In genomic region chrX:55815546-55815945, GRCh38 we compare ENCODE assay signal across 34 cellular contexts.
"Had no signal": no experiment of that assay in that cellular context is flagged by ENCODE, and none has a peak within 500 bp of the region (broad histone marks: within the 10 kb centered on the region; RNA-seq: fewer than 3 reads in every experiment).

No MANE protein-coding gene starts in this region.

- H3K9me3 ChIP-seq: ascending aorta, colonic mucosa, gastrocnemius medialis, heart left ventricle had no signal

- ATAC-seq: activated naive CD4-positive, alpha-beta T cell treated with anti-CD3 and anti-CD28 coated beads, Interleukin-2, amount 50 U/mL, for 72 hours; activated T-cell treated with anti-CD3 and anti-CD28 coated beads, Interleukin-2, amount 50 U/mL, for 72 hours; foreskin keratinocyte; gastrocnemius medialis; heart left ventricle; WTC11 had no signal

- H3K4me3 ChIP-seq: ascending aorta, breast epithelium, cardiac muscle cell, colonic mucosa, dorsolateral prefrontal cortex, esophagus muscularis mucosa, gastrocnemius medialis, heart left ventricle had no signal

- H3K4me3 Mint-ChIP-seq: activated CD4-positive, alpha-beta memory T cell treated with anti-CD3 and anti-CD28 coated beads, Interleukin-2, amount 10 ng/mL, durations not matched to agents 7 days and 5 days; activated CD4-positive, alpha-beta T cell treated with anti-CD3 and anti-CD28 coated beads, Interleukin-2, amount 10 ng/mL, durations not matched to agents 7 days and 5 days; activated naive CD4-positive, alpha-beta T cell treated with anti-CD3 and anti-CD28 coated beads, Interleukin-2, amount 10 ng/mL, durations not matched to agents 7 days and 5 days; activated naive CD8-positive, alpha-beta T cell treated with anti-CD3 and anti-CD28 coated beads, Interleukin-2, amount 10 ng/mL, durations not matched to agents 7 days and 5 days; activated T-cell treated with anti-CD3 and anti-CD28 coated beads, Interleukin-2, amount 50 U/mL, for 24 hours; activated T-cell treated with anti-CD3 and anti-CD28 coated beads, Interleukin-2, amount 50 U/mL, for 72 hours; brain; dendritic cell treated with granulocyte-macrophage colony-stimulating factor and Interleukin-4, amounts not matched to agents 40 ng/mL and 50 ng/mL, for 4 days; endodermal cell; WTC11 had no signal

- H3K36me3 ChIP-seq: ascending aorta, breast epithelium, cardiac muscle cell, colonic mucosa, esophagus muscularis mucosa, gastrocnemius medialis, heart left ventricle had no signal

- H3K4me1 ChIP-seq: ascending aorta, breast epithelium, colonic mucosa, esophagus muscularis mucosa, foreskin keratinocyte, gastrocnemius medialis, heart left ventricle had no signal

- H3K36me3 Mint-ChIP-seq: activated naive CD4-positive, alpha-beta T cell treated with anti-CD3 and anti-CD28 coated beads, Interleukin-2, amount 10 ng/mL, durations not matched to agents 7 days and 5 days; activated naive CD4-positive, alpha-beta T cell treated with anti-CD3 and anti-CD28 coated beads, Interleukin-2, amount 50 U/mL, for 72 hours; activated naive CD8-positive, alpha-beta T cell treated with anti-CD3 and anti-CD28 coated beads, Interleukin-2, amount 10 ng/mL, durations not matched to agents 7 days and 5 days; brain had no signal

- DNase-seq: activated CD4-positive, alpha-beta memory T cell treated with anti-CD3 and anti-CD28 coated beads, Interleukin-2, amount 10 ng/mL, durations not matched to agents 7 days and 5 days; activated CD4-positive, alpha-beta T cell treated with anti-CD3 and anti-CD28 coated beads for 1 hour; activated CD4-positive, alpha-beta T cell treated with anti-CD3 and anti-CD28 coated beads for 4 hours; activated CD4-positive, alpha-beta T cell treated with anti-CD3 and anti-CD28 coated beads, Interleukin-2, amount 10 ng/mL, durations not matched to agents 7 days and 5 days; activated CD4-positive, alpha-beta T cell treated with anti-CD3 and anti-CD28 coated beads, Interleukin-2, amount 50 U/mL, for 4 hours; activated CD8-positive, alpha-beta memory T cell treated with anti-CD3 and anti-CD28 coated beads, Interleukin-2, amount 50 U/mL, for 48 hours; activated gamma-delta T cell; activated naive CD4-positive, alpha-beta T cell; activated naive CD4-positive, alpha-beta T cell treated with anti-CD3 and anti-CD28 coated beads, Interleukin-2, amount 10 ng/mL, durations not matched to agents 7 days and 5 days; activated naive CD8-positive, alpha-beta T cell treated with anti-CD3 and anti-CD28 coated beads, Interleukin-2, amount 10 ng/mL, durations not matched to agents 7 days and 5 days; activated T-cell treated with anti-CD3 and anti-CD28 coated beads for 4 hours; activated T-cell treated with anti-CD3 and anti-CD28 coated beads, Interleukin-2, amount 50 U/mL, for 24 hours; activated T-cell treated with anti-CD3 and anti-CD28 coated beads, Interleukin-2, amount 50 U/mL, for 72 hours; central memory CD4-positive, alpha-beta T cell; cerebellar nuclear complex; colonic mucosa; dorsolateral prefrontal cortex; effector memory CD4-positive, alpha-beta T cell; endodermal cell; erythroblast; foreskin keratinocyte; gastrocnemius medialis; glutamatergic neuron; heart left ventricle; T-helper 2 cell had no signal

- H3K27ac ChIP-seq: ascending aorta, breast epithelium, cardiac muscle cell, colonic mucosa, dorsolateral prefrontal cortex, esophagus muscularis mucosa, foreskin keratinocyte, gastrocnemius medialis, heart left ventricle, VCaP had no signal

- H3K27ac Mint-ChIP-seq: activated CD4-positive, alpha-beta memory T cell treated with anti-CD3 and anti-CD28 coated beads, Interleukin-2, amount 10 ng/mL, durations not matched to agents 7 days and 5 days; activated CD4-positive, alpha-beta T cell treated with anti-CD3 and anti-CD28 coated beads, Interleukin-2, amount 10 ng/mL, durations not matched to agents 7 days and 5 days; activated naive CD4-positive, alpha-beta T cell treated with anti-CD3 and anti-CD28 coated beads, Interleukin-2, amount 10 ng/mL, durations not matched to agents 7 days and 5 days; activated naive CD4-positive, alpha-beta T cell treated with anti-CD3 and anti-CD28 coated beads, Interleukin-2, amount 50 U/mL, for 72 hours; activated naive CD8-positive, alpha-beta T cell treated with anti-CD3 and anti-CD28 coated beads, Interleukin-2, amount 10 ng/mL, durations not matched to agents 7 days and 5 days; activated T-cell treated with anti-CD3 and anti-CD28 coated beads, Interleukin-2, amount 50 U/mL, for 24 hours; activated T-cell treated with anti-CD3 and anti-CD28 coated beads, Interleukin-2, amount 50 U/mL, for 72 hours; brain; dendritic cell treated with granulocyte-macrophage colony-stimulating factor and Interleukin-4, amounts not matched to agents 40 ng/mL and 50 ng/mL, for 4 days; endodermal cell; WTC11 had no signal

- H3K4me1 Mint-ChIP-seq: activated CD4-positive, alpha-beta memory T cell treated with anti-CD3 and anti-CD28 coated beads, Interleukin-2, amount 10 ng/mL, durations not matched to agents 7 days and 5 days; activated CD4-positive, alpha-beta T cell treated with anti-CD3 and anti-CD28 coated beads, Interleukin-2, amount 10 ng/mL, durations not matched to agents 7 days and 5 days; activated naive CD4-positive, alpha-beta T cell treated with anti-CD3 and anti-CD28 coated beads, Interleukin-2, amount 10 ng/mL, durations not matched to agents 7 days and 5 days; activated naive CD8-positive, alpha-beta T cell treated with anti-CD3 and anti-CD28 coated beads, Interleukin-2, amount 10 ng/mL, durations not matched to agents 7 days and 5 days; brain had no signal

- H3K27me3 Mint-ChIP-seq: activated CD4-positive, alpha-beta memory T cell treated with anti-CD3 and anti-CD28 coated beads, Interleukin-2, amount 10 ng/mL, durations not matched to agents 7 days and 5 days; activated CD4-positive, alpha-beta T cell treated with anti-CD3 and anti-CD28 coated beads, Interleukin-2, amount 10 ng/mL, durations not matched to agents 7 days and 5 days; activated naive CD4-positive, alpha-beta T cell treated with anti-CD3 and anti-CD28 coated beads, Interleukin-2, amount 10 ng/mL, durations not matched to agents 7 days and 5 days; activated naive CD8-positive, alpha-beta T cell treated with anti-CD3 and anti-CD28 coated beads, Interleukin-2, amount 10 ng/mL, durations not matched to agents 7 days and 5 days; brain; dendritic cell treated with granulocyte-macrophage colony-stimulating factor and Interleukin-4, amounts not matched to agents 40 ng/mL and 50 ng/mL, for 4 days had no signal

- H3K27me3 ChIP-seq: ascending aorta, breast epithelium, cardiac muscle cell, colonic mucosa, foreskin keratinocyte, gastrocnemius medialis, heart left ventricle had no signal

- H3K9me3 Mint-ChIP-seq: activated CD4-positive, alpha-beta memory T cell treated with anti-CD3 and anti-CD28 coated beads, Interleukin-2, amount 10 ng/mL, durations not matched to agents 7 days and 5 days; activated naive CD4-positive, alpha-beta T cell treated with anti-CD3 and anti-CD28 coated beads, Interleukin-2, amount 10 ng/mL, durations not matched to agents 7 days and 5 days; activated naive CD4-positive, alpha-beta T cell treated with anti-CD3 and anti-CD28 coated beads, Interleukin-2, amount 50 U/mL, for 72 hours; activated naive CD8-positive, alpha-beta T cell treated with anti-CD3 and anti-CD28 coated beads, Interleukin-2, amount 10 ng/mL, durations not matched to agents 7 days and 5 days; activated T-cell treated with anti-CD3 and anti-CD28 coated beads, Interleukin-2, amount 50 U/mL, for 24 hours had no signal
